ENCODE assay signal across 9 cellular contexts in genomic region chr12:95848575-95849388, GRCh38. TPM values are rescaled to one million over a fixed set of nuclear protein-coding genes. Genes with fewer than 3 reads are reported as not detected.
A peak's percentile ranks its signal among the peaks of the same experiment; 100 is the strongest.
DNase-seq lines count a peak whose midpoint lies in the region; ATAC-seq, FAIRE-seq and TF ChIP-seq lines count a peak whose summit lies in the region.
"Had no signal": no experiment of that assay in that cellular context is flagged by ENCODE, and none has a peak within 500 bp of the region (broad histone marks: within the 10 kb centered on the region; RNA-seq: fewer than 3 reads in every experiment).

No MANE protein-coding gene starts in this region.

- H3K36me3 ChIP-seq in mesendoderm (ENCODE audit: control insufficient read depth, insufficient read depth, low read length) (no peaks in the 10 kb centered on the region), psoas muscle (ENCODE audit: insufficient read depth in 1 of 2, low read depth in 1 of 2) (no peaks in the 10 kb centered on the region)

- no peak overlapping the region for H3K4me3 ChIP-seq in mesendoderm (ENCODE audit: low read length)
- no peak overlapping the region for H3K4me3 ChIP-seq in psoas muscle

- no CpG with 5 or more reads among the region's 8 CpGs for WGBS in mesendoderm (ENCODE audit: extremely low coverage, insufficient coverage, low lambda C conversion rate)
- WGBS in psoas muscle, 3 donors = 57 to 61% (median 59%) methylated on average over 8 of the region's 8 CpGs

- H3K56ac ChIP-seq in mesendoderm (ENCODE audit: low read length) = peak overlapping the region; percentile 49

- H3K9me3 ChIP-seq in psoas muscle = no peaks in the 10 kb centered on the region

- H3K4me2 ChIP-seq in mesendoderm (ENCODE audit: low read length) = no peak overlapping the region

- TF ChIP-seq CTCF in D721Med (IDR thresholded peaks at IDR 0.05; ENCODE audit: insufficient read depth, missing control alignments) (peak; percentile 40), WTC11 (IDR thresholded peaks at IDR 0.05) (no peak), psoas muscle (IDR thresholded peaks at IDR 0.05) (no peak)

- peaks cover 7% of the 10 kb centered on the region for H3K4me1 Mint-ChIP-seq in WTC11

- no peak overlapping the region for H3K27ac ChIP-seq in mesendoderm (ENCODE audit: low read depth, low read length)
- no peak overlapping the region for H3K27ac ChIP-seq in psoas muscle

- no peaks in the 10 kb centered on the region for H3K27me3 Mint-ChIP-seq in WTC11 (ENCODE audit: low read depth)

- no peaks in the 10 kb centered on the region for H3K36me3 Mint-ChIP-seq in WTC11
- H3K36me3 Mint-ChIP-seq: natural killer cell treated with Interleukin-12 subunit alpha and Interleukin-12 subunit beta and Interleukin-15 and Interleukin-18, amount 100 ng/mL, for 72 hours had no signal

- intact Hi-C loops in psoas muscle (cut with DNase I) = no loop called here

- no peak overlapping the region for H3K18ac ChIP-seq in mesendoderm (ENCODE audit: low read length)

- FAIRE-seq in D721Med (lab: Jason Lieb, UNC) = no peak

- no peak overlapping the region for H3K23ac ChIP-seq in mesendoderm (ENCODE audit: low read length)

- H3K9ac ChIP-seq in mesendoderm (ENCODE audit: low read length) = no peak overlapping the region

- H2BK120ac ChIP-seq in mesendoderm (ENCODE audit: low read depth, low read length) = no peak overlapping the region

- ATAC-seq in WTC11 = peak; percentile 59
- no peak for ATAC-seq in GM21576 (IDR thresholded peaks at IDR 0.05; ENCODE audit: unreplicated experiment)
- ATAC-seq in psoas muscle = no peak
- ATAC-seq: natural killer cell treated with Interleukin-12 subunit alpha and Interleukin-12 subunit beta and Interleukin-15 and Interleukin-18, amount 100 ng/mL, for 72 hours had no signal

- no peaks in the 10 kb centered on the region for H3K9me3 Mint-ChIP-seq in WTC11
- H3K9me3 Mint-ChIP-seq: natural killer cell treated with Interleukin-12 subunit alpha and Interleukin-12 subunit beta and Interleukin-15 and Interleukin-18, amount 100 ng/mL, for 72 hours had no signal

- no peak overlapping the region for H4K8ac ChIP-seq in mesendoderm (ENCODE audit: low read depth, low read length)

- H3K4me1 ChIP-seq in mesendoderm (ENCODE audit: control insufficient read depth, low read depth, low read length) = peaks cover 3% of the 10 kb centered on the region
- H3K4me1 ChIP-seq in psoas muscle = no peaks in the 10 kb centered on the region

- H2AK5ac ChIP-seq in mesendoderm (ENCODE audit: low read length) = no peak overlapping the region

- peak overlapping the region; percentile 6 for H3K27ac Mint-ChIP-seq in WTC11
- H3K27ac Mint-ChIP-seq: natural killer cell treated with Interleukin-12 subunit alpha and Interleukin-12 subunit beta and Interleukin-15 and Interleukin-18, amount 100 ng/mL, for 72 hours had no signal

- H3K79me2 ChIP-seq in mesendoderm (ENCODE audit: control insufficient read depth, insufficient read depth, low read length) = no peaks in the 10 kb centered on the region

- H2BK5ac ChIP-seq in mesendoderm (ENCODE audit: low read length) = no peak overlapping the region

- no peak overlapping the region for H3K4me3 Mint-ChIP-seq in WTC11
- H3K4me3 Mint-ChIP-seq: natural killer cell treated with Interleukin-12 subunit alpha and Interleukin-12 subunit beta and Interleukin-15 and Interleukin-18, amount 100 ng/mL, for 72 hours had no signal

- DNase-seq in D721Med (ENCODE audit: insufficient read length, low spot score) (no peak), KBM-7 (peak; percentile 32), WTC11 (ENCODE audit: low spot score) (no peak), mesendoderm (peak; percentile 45), NOMO-1 (lab: John Stamatoyannopoulos, UW; ENCODE audit: unreplicated experiment in 2 of 2) (no peak), T1000 (lab: John Stamatoyannopoulos, UW) (no peak), psoas muscle (no peak)

- in situ Hi-C loops in KBM-7 (cut with MboI; ENCODE audit: low pct_unique_long_range_greater_than_20kb, low sequenced_read_pairs) = no loop called here

- no peak overlapping the region for H2BK15ac ChIP-seq in mesendoderm (replicated peaks; ENCODE audit: low read depth)

- no peak overlapping the region for H4K5ac ChIP-seq in mesendoderm (ENCODE audit: low read length)

- H3K79me1 ChIP-seq in mesendoderm (ENCODE audit: low read length) = no peaks in the 10 kb centered on the region

- no peak overlapping the region for H3K4ac ChIP-seq in mesendoderm (ENCODE audit: low read depth, low read length)

- H3K27me3 ChIP-seq in mesendoderm (ENCODE audit: insufficient read depth, low read length, poor library complexity) (no peaks in the 10 kb centered on the region), psoas muscle (ENCODE audit: insufficient read depth in 3 of 3, low read length in 2 of 3) (peaks cover 0 to 9% (median 4%) of the 10 kb centered on the region in 3 donors)

- CTCF ChIA-PET in WTC11 (lab: Charles Lee) = interaction anchor here (0.6 to 1.0 kb wide), 3 partner anchors 235 to 266 kb away, joined by 3 to 4 read pairs (median 4); no protein-coding TSS in a partner anchor

- POLR2A ChIA-PET in WTC11 (lab: Charles Lee) = no interaction called here

TF ChIP-seq in WTC11, 78 proteins besides CTCF, POLR2A, EP300 and RAD21:
- TF ChIP-seq ZNF263 (CRISPR knock-in tag; IDR thresholded peaks at IDR 0.05; ENCODE audit: low read depth) = no peak
- no peak for TF ChIP-seq ATF2 (CRISPR knock-in tag; IDR thresholded peaks at IDR 0.05; ENCODE audit: borderline replicate concordance, low read depth)
- no peak for TF ChIP-seq ETV6 (CRISPR knock-in tag; IDR thresholded peaks at IDR 0.05)
- no peak for TF ChIP-seq JAZF1 (CRISPR knock-in tag; IDR thresholded peaks at IDR 0.05)

RNA-seq across cellular contexts. Expression of gene SNRPF, which starts 10.0 kb away (rescaled TPM):
- 70.7 to 75.8 TPM (median 74.9 TPM) in 3 replicates for total RNA-seq in WTC11 (2021)
- polyA plus RNA-seq in mesendoderm (2013, experiment 1 of 2) = 177 TPM
- polyA plus RNA-seq in mesendoderm (2013, experiment 2 of 2) = 171 TPM
- total RNA-seq in psoas muscle = 10 to 100 TPM in 3 of 4 donors, 1 to 10 TPM in 1; 8.8 to 13.7 (median 11.3) TPM
- 10 to 100 TPM; 16.3 to 40.8 (median 24.2) TPM for polyA plus RNA-seq in psoas muscle

RNA-seq across cellular contexts. Expression of gene NTN4, which starts 58.2 kb away (rescaled TPM):
- total RNA-seq in WTC11 (2021) (1.9 to 2.7 TPM (median 2.1 TPM) in 3 replicates), psoas muscle (10 to 100 TPM in 1 of 4 donors, 1 to 10 TPM in 3; 3.9 to 13.3 (median 5.4) TPM)
- 0.73 TPM for polyA plus RNA-seq in mesendoderm (2013, experiment 1 of 2)
- 0.70 TPM for polyA plus RNA-seq in mesendoderm (2013, experiment 2 of 2)
- 1 to 10 TPM; 2.9 to 4.3 (median 3.8) TPM for polyA plus RNA-seq in psoas muscle
- total RNA-seq: natural killer cell treated with Interleukin-12 subunit alpha and Interleukin-12 subunit beta and Interleukin-15 and Interleukin-18, amount 100 ng/mL, for 72 hours had no signal

Comparison
In these comparisons a context has a peak if more than half of its experiments do, and no peak if none do; other contexts are left out.
1. DNase-seq: peak in KBM-7 (single experiment) and mesendoderm (single experiment); none in D721Med (single experiment), WTC11 (single experiment), NOMO-1 (0 of 2), T1000 (single experiment) and psoas muscle (0 of 2).